ENCODE assay signal across 17 cellular contexts in genomic region chrX:14051416-14051815, GRCh38. TPM values are rescaled to one million over a fixed set of nuclear protein-coding genes. Genes with fewer than 3 reads are reported as not detected.
DNase-seq lines count a peak whose midpoint lies in the region; ATAC-seq, FAIRE-seq and TF ChIP-seq lines count a peak whose summit lies in the region.
"Had no signal": no experiment of that assay in that cellular context is flagged by ENCODE, and none has a peak within 500 bp of the region (broad histone marks: within the 10 kb centered on the region; RNA-seq: fewer than 3 reads in every experiment).

No MANE protein-coding gene starts in this region.

- H3K4me1 ChIP-seq in A549 (no peaks in the 10 kb centered on the region), IMR-90 (ENCODE audit: control insufficient read depth, insufficient read depth, low read length) (no peaks in the 10 kb centered on the region), esophagus muscularis mucosa (no peaks in the 10 kb centered on the region)
- H3K4me1 ChIP-seq: parathyroid adenoma had no signal

- peak; percentile 62 to 69; a peak in 4 of 5 replicates for TF ChIP-seq RAD21 in A549 (conservative IDR thresholded peaks at IDR 0.05 in 1 of 2, IDR thresholded peaks at IDR 0.05 in 1 of 2)
- peak; percentile 9; the same call in 1 of the 2 replicates for TF ChIP-seq RAD21 in IMR-90 (IDR thresholded peaks at IDR 0.05; ENCODE audit: low read length)

- H3K4ac ChIP-seq in IMR-90 (ENCODE audit: low read depth, low read length): no peak overlapping the region

- ATAC-seq in A549 (peak; percentile 84 to 93; a peak in 5 of 6 replicates), IMR-90 (ENCODE audit: low read depth) (no peak), GM21576 (IDR thresholded peaks at IDR 0.05; ENCODE audit: unreplicated experiment) (no peak), GM19324 (IDR thresholded peaks at IDR 0.05; ENCODE audit: low FRiP score, unreplicated experiment) (no peak), HG03108 (IDR thresholded peaks at IDR 0.05; ENCODE audit: unreplicated experiment) (no peak)
- no peak for ATAC-seq in stimulated activated naive CD8-positive, alpha-beta T cell treated with anti-CD3 and anti-CD28 coated beads, Interleukin-15, Interleukin-2, amounts not matched to agents 100 U/mL and 50 U/mL, for 24 hours
- ATAC-seq: activated naive CD8-positive, alpha-beta T cell treated with anti-CD3 and anti-CD28 coated beads, Interleukin-2, amount 50 U/mL, for 24 hours had no signal

- POLR2A ChIA-PET in A549 (lab: Yijun Ruan, JAX): no interaction called here
- POLR2A ChIA-PET in IMR-90 (lab: Charles Lee; ENCODE audit: unreplicated experiment): no interaction called here

- TF ChIP-seq POLR2A in A549 (IDR thresholded peaks at IDR 0.05; ENCODE audit: low read length) (no peak), IMR-90 (IDR thresholded peaks at IDR 0.05; ENCODE audit: low read depth, low read length) (no peak), esophagus muscularis mucosa (IDR thresholded peaks at IDR 0.05; ENCODE audit: low read depth) (no peak)

- TF ChIP-seq CTCF in A549 (IDR thresholded peaks at IDR 0.05) (peak; percentile 47), IMR-90 (conservative IDR thresholded peaks at IDR 0.05; ENCODE audit: low read depth, low read length) (no peak), esophagus muscularis mucosa (IDR thresholded peaks at IDR 0.05) (peak in 2 of 3 experiments; percentile 9 to 23)

- H2BK20ac ChIP-seq in IMR-90 (ENCODE audit: low read depth, low read length): no peak overlapping the region

- H4K8ac ChIP-seq in IMR-90 (ENCODE audit: low read depth in 2 of 2, low read length in 2 of 2): no peak overlapping the region

- H2BK15ac ChIP-seq in IMR-90 (ENCODE audit: low read depth, low read length): no peak overlapping the region

- BruUV-seq in IMR-90 (replicated peaks; lab: Mats Ljungman, UMichigan): no TSS peak

- no peak overlapping the region for H3K14ac ChIP-seq in IMR-90 (replicated peaks; ENCODE audit: low read depth, low read length)

- H2BK120ac ChIP-seq in IMR-90 (ENCODE audit: low read depth, low read length): no peak overlapping the region

- no peak overlapping the region for H3K9ac ChIP-seq in IMR-90 (ENCODE audit: low read depth, low read length)
- H3K9ac ChIP-seq: parathyroid adenoma had no signal

- no peaks in the 10 kb centered on the region for H3K79me1 ChIP-seq in IMR-90 (ENCODE audit: low read depth in 1 of 2, low read length in 2 of 2)

- H3K9me1 ChIP-seq in IMR-90 (ENCODE audit: insufficient read depth, low read length): no peaks in the 10 kb centered on the region

- H3K36me3 ChIP-seq in IMR-90 (ENCODE audit: control insufficient read depth, insufficient read depth, low read length) (no peaks in the 10 kb centered on the region), esophagus muscularis mucosa (no peaks in the 10 kb centered on the region)
- H3K36me3 ChIP-seq: thoracic aorta had no signal

- H3K56ac ChIP-seq in IMR-90 (ENCODE audit: extremely low read depth, insufficient read depth, low read length): no peak overlapping the region

- H3K4me2 ChIP-seq in A549 (no peak overlapping the region), IMR-90 (ENCODE audit: low read depth, low read length) (no peak overlapping the region)

- H2AK9ac ChIP-seq in IMR-90 (replicated peaks; ENCODE audit: low read depth, low read length, poor library complexity): no peak overlapping the region

- peak in 1 of 2 experiments; percentile 41 for DNase-seq in A549 (ENCODE audit: low read depth in 1 of 2, low spot score in 1 of 2)
- DNase-seq in IMR-90: no peak
- DNase-seq in NCI-H69 (lab: John Stamatoyannopoulos, UW): peak; percentile 14
- DNase-seq in esophagus muscularis mucosa (ENCODE audit: extremely low spot score): no peak
- DNase-seq in stimulated activated naive CD8-positive, alpha-beta T cell treated with anti-CD3 and anti-CD28 coated beads, Interleukin-15, Interleukin-2, amounts not matched to agents 100 U/mL and 50 U/mL, for 24 hours: no peak
- DNase-seq: activated CD4-positive, CD25-positive, alpha-beta regulatory T cell treated with anti-CD3 and anti-CD28 coated beads, Interleukin-2, amount 50 U/mL, for 72 hours; activated naive CD8-positive, alpha-beta T cell treated with anti-CD3 and anti-CD28 coated beads, Interleukin-2, amount 50 U/mL, for 24 hours; activated T-cell treated with anti-CD3 and anti-CD28 coated beads, Interleukin-2, amount 50 U/mL, for 24 hours; cerebellar nuclear complex; NK-92 treated with Interleukin-12 subunit alpha and Interleukin-12 subunit beta, amount 100 ng/mL, for 24 hours; stimulated activated CD4-positive, alpha-beta T cell treated with anti-CD3 and anti-CD28 coated beads, Interleukin-15, amount 100 ng/mL, for 24 hours had no signal

- H3K9me3 ChIP-seq in A549 (peaks cover 6% of the 10 kb centered on the region; the same call in 1 of the 3 replicates), IMR-90 (ENCODE audit: control insufficient read depth, insufficient read depth, low read length) (no peaks in the 10 kb centered on the region), esophagus muscularis mucosa (no peaks in the 10 kb centered on the region)
- H3K9me3 ChIP-seq: thoracic aorta had no signal

- H3K4me3 ChIP-seq in A549 (no peak overlapping the region), IMR-90 (ENCODE audit: insufficient read depth, low read depth, low read length) (no peak overlapping the region), esophagus muscularis mucosa (no peak overlapping the region)
- H3K4me3 ChIP-seq: thoracic aorta had no signal

- dilution Hi-C loops in IMR-90 (cut with HindIII; ENCODE audit: low sequenced_read_pairs, unreplicated experiment): no loop called here

- H2AFZ ChIP-seq in IMR-90 (replicated peaks; ENCODE audit: low read length, poor library complexity): no peak overlapping the region
- H2AFZ ChIP-seq: parathyroid adenoma had no signal

- WGBS in A549 (ENCODE audit: missing lambda C conversion rate): 15% methylated on average over 5 of the region's 5 CpGs
- WGBS in IMR-90 (ENCODE audit: extremely low coverage in 2 of 2, insufficient read length in 1 of 2), 2 experiments: 100% methylated on average over 1 of the region's 5 CpGs; no CpG with 5 or more reads in 1 of the 2 experiments
- 76% methylated on average over 5 of the region's 5 CpGs for WGBS in esophagus muscularis mucosa

- intact Hi-C loops in IMR-90 (cut with micrococcal nuclease) (no loop called here), esophagus muscularis mucosa (cut with DNase I) (loop anchor here (5.0 kb wide), 1 partner anchor 1091 kb away; no protein-coding TSS in a partner anchor)

- H3K27me3 ChIP-seq in IMR-90 (ENCODE audit: control insufficient read depth, insufficient read depth, low read length) (no peaks in the 10 kb centered on the region), esophagus muscularis mucosa (peaks cover 0 to 6% (median 0%) of the 10 kb centered on the region in 4 donors)

- no peak overlapping the region for H2AK5ac ChIP-seq in IMR-90 (ENCODE audit: low read depth, low read length)

- H4K5ac ChIP-seq in IMR-90 (ENCODE audit: low read depth, low read length): no peak overlapping the region

- in situ Hi-C loops in IMR-90 (cut with MboI; ENCODE audit: low sequenced_read_pairs): no loop called here

- no peak overlapping the region for H2BK5ac ChIP-seq in IMR-90 (ENCODE audit: low read depth, low read length, poor library complexity, severe bottlenecking)

- CTCF ChIA-PET in A549 (lab: Yijun Ruan, JAX): interaction anchor here (1.3 to 2.0 kb wide), 3 partner anchors 19 to 1092 kb away, joined by 4 to 7 read pairs (median 6); no protein-coding TSS in a partner anchor
- CTCF ChIA-PET in IMR-90 (lab: Yijun Ruan, JAX): no interaction called here

- TF ChIP-seq EP300 in A549 (IDR thresholded peaks at IDR 0.05): no peak
- no peak for TF ChIP-seq EP300 in esophagus muscularis mucosa (IDR thresholded peaks at IDR 0.05)

- H4K91ac ChIP-seq in IMR-90 (ENCODE audit: insufficient read depth, low read depth, low read length): no peak overlapping the region

- peak; percentile 32 for FAIRE-seq in A549 (lab: Jason Lieb, UNC)
- FAIRE-seq: keratinocyte had no signal

- H4K20me1 ChIP-seq in IMR-90 (ENCODE audit: insufficient read depth, low read length): no peaks in the 10 kb centered on the region

- H3K27ac ChIP-seq in A549 (no peak overlapping the region), IMR-90 (ENCODE audit: insufficient read depth, low read length) (no peak overlapping the region), esophagus muscularis mucosa (replicated peaks in 1 of 4) (no peak overlapping the region)
- H3K27ac ChIP-seq: parathyroid adenoma, thoracic aorta had no signal

- no peak overlapping the region for H3K18ac ChIP-seq in IMR-90 (ENCODE audit: low read depth, low read length)

- no peak overlapping the region for H3K23ac ChIP-seq in IMR-90 (ENCODE audit: low read depth, low read length)

TF ChIP-seq in A549, 52 proteins besides CTCF, POLR2A, EP300 and RAD21:
- TF ChIP-seq SMC3 (IDR thresholded peaks at IDR 0.05) (peak; percentile 47), EHMT2 (IDR thresholded peaks at IDR 0.05; ENCODE audit: low read depth) (no peak), ZC3H11A (IDR thresholded peaks at IDR 0.05) (no peak)

TF ChIP-seq in IMR-90, 13 proteins besides CTCF, POLR2A, EP300 and RAD21:
- TF ChIP-seq FOS (IDR thresholded peaks at IDR 0.05; ENCODE audit: low read depth, low read length): no peak
- no peak for TF ChIP-seq RCOR1 (IDR thresholded peaks at IDR 0.05; ENCODE audit: insufficient replicate concordance, low read length)
TF ChIP-seq in IMR-90: peak in this region for 0.

RNA-seq across cellular contexts. Expression of gene GEMIN8, which starts 21.7 kb away (rescaled TPM):
- 21.8 and 27.5 TPM in 2 replicates for polyA plus RNA-seq in A549 (2011; rRNA removed)
- polyA plus RNA-seq in A549 (2012; cell fraction: cytosol; rRNA removed): 19.6 and 20.8 TPM in 2 replicates
- polyA plus RNA-seq in A549 (2012; cell fraction: nucleus; rRNA removed): 23.3 and 23.7 TPM in 2 replicates
- polyA plus RNA-seq in A549 (2017; fragmentation: RNase III; extraction: RNeasy Plus Mini Kit Qiagen cat#74134 plus additional on column Dnase treatment): 13.9 to 15.9 TPM (median 14.2 TPM) in 3 replicates
- 19.1 and 23.6 TPM in 2 replicates for polyA minus RNA-seq in A549 (2011; rRNA and poly(A)+ RNA removed)
- 11.1 and 12.0 TPM in 2 replicates for total RNA-seq in IMR-90 (2012; rRNA removed)
- polyA plus RNA-seq in IMR-90 (2012; rRNA removed): 20.6 and 24.1 TPM in 2 replicates
- 19.9 and 21.5 TPM in 2 replicates for polyA plus RNA-seq in IMR-90 (2012; cell fraction: cytosol; rRNA removed)
- 34.7 and 68.5 TPM in 2 replicates for polyA plus RNA-seq in IMR-90 (2012; cell fraction: nucleus; rRNA removed; ENCODE audit: low replicate concordance)
- 10 to 100 TPM; 14.4 to 31.0 (median 25.3) TPM for total RNA-seq in esophagus muscularis mucosa

Comparison
In these comparisons a context has a peak if more than half of its experiments do, and no peak if none do; other contexts are left out.
1. ATAC-seq: peak in A549 (2 of 2); none in IMR-90 (single experiment), stimulated activated naive CD8-positive, alpha-beta T cell treated with anti-CD3 and anti-CD28 coated beads, Interleukin-15, Interleukin-2, amounts not matched to agents 100 U/mL and 50 U/mL, for 24 hours (single experiment), GM21576 (single experiment), GM19324 (single experiment) and HG03108 (single experiment).